28 cellular contexts compared by ENCODE assay signal in genomic region chr5:168809218-168809617, GRCh38.
"Had no signal": no experiment of that assay in that cellular context is flagged by ENCODE, and none has a peak within 500 bp of the region (broad histone marks: within the 10 kb centered on the region; RNA-seq: fewer than 3 reads in every experiment).

No MANE protein-coding gene starts in this region.

- ATAC-seq: activated CD4-positive, alpha-beta T cell treated with anti-CD3 and anti-CD28 coated beads for 36 hours; activated CD8-positive, alpha-beta memory T cell treated with anti-CD3 and anti-CD28 coated beads, Interleukin-2, amount 10 ng/mL, durations not matched to agents 7 days and 5 days; activated CD8-positive, alpha-beta T cell treated with anti-CD3 and anti-CD28 coated beads, Interleukin-2, amount 10 ng/mL, durations not matched to agents 7 days and 5 days; activated naive CD4-positive, alpha-beta T cell treated with anti-CD3 and anti-CD28 coated beads, Interleukin-2, amount 50 U/mL, for 72 hours; activated T-cell treated with anti-CD3 and anti-CD28 coated beads, Interleukin-2, amount 50 U/mL, for 72 hours; effector memory CD8-positive, alpha-beta T cell; foreskin keratinocyte; gastrocnemius medialis had no signal

- H3K9me3 Mint-ChIP-seq: activated CD4-positive, alpha-beta memory T cell treated with anti-CD3 and anti-CD28 coated beads for 36 hours; activated CD4-positive, alpha-beta T cell treated with anti-CD3 and anti-CD28 coated beads, Interleukin-2, amount 10 ng/mL, durations not matched to agents 24 days and 14 days; activated naive CD4-positive, alpha-beta T cell treated with anti-CD3 and anti-CD28 coated beads, Interleukin-2, amount 10 ng/mL, durations not matched to agents 7 days and 5 days; activated naive CD4-positive, alpha-beta T cell treated with anti-CD3 and anti-CD28 coated beads, Interleukin-2, amount 50 U/mL, for 72 hours; activated naive CD8-positive, alpha-beta T cell treated with anti-CD3 and anti-CD28 coated beads, Interleukin-2, amount 10 ng/mL, durations not matched to agents 7 days and 5 days; activated T-cell treated with anti-CD3 and anti-CD28 coated beads, Interleukin-2, amount 50 U/mL, for 24 hours; activated T-cell treated with anti-CD3 and anti-CD28 coated beads, Interleukin-2, amount 50 U/mL, for 72 hours; effector memory CD8-positive, alpha-beta T cell had no signal

- H3K27me3 ChIP-seq: ascending aorta, brain microvascular endothelial cell, esophagus muscularis mucosa, foreskin keratinocyte, gastrocnemius medialis had no signal

- H3K9me3 ChIP-seq: ascending aorta, esophagus muscularis mucosa, gastrocnemius medialis had no signal

- H3K36me3 Mint-ChIP-seq: activated CD4-positive, alpha-beta memory T cell treated with anti-CD3 and anti-CD28 coated beads for 36 hours; activated CD8-positive, alpha-beta memory T cell treated with anti-CD3 and anti-CD28 coated beads, Interleukin-2, amount 10 ng/mL, durations not matched to agents 7 days and 5 days; activated naive CD4-positive, alpha-beta T cell treated with anti-CD3 and anti-CD28 coated beads, Interleukin-2, amount 10 ng/mL, durations not matched to agents 7 days and 5 days; activated naive CD4-positive, alpha-beta T cell treated with anti-CD3 and anti-CD28 coated beads, Interleukin-2, amount 50 U/mL, for 72 hours; activated naive CD8-positive, alpha-beta T cell treated with anti-CD3 and anti-CD28 coated beads, Interleukin-2, amount 10 ng/mL, durations not matched to agents 7 days and 5 days had no signal

- DNase-seq: activated CD4-positive, alpha-beta memory T cell treated with anti-CD3 and anti-CD28 coated beads for 36 hours; activated CD4-positive, alpha-beta T cell treated with anti-CD3 and anti-CD28 coated beads for 36 hours; activated CD4-positive, alpha-beta T cell treated with anti-CD3 and anti-CD28 coated beads, Interleukin-2, amount 10 ng/mL, durations not matched to agents 24 days and 14 days; activated CD4-positive, CD25-positive, alpha-beta regulatory T cell; activated CD4-positive, CD25-positive, alpha-beta regulatory T cell treated with anti-CD3 and anti-CD28 coated beads, Interleukin-2, amount 50 U/mL, for 72 hours; activated CD8-positive, alpha-beta memory T cell treated with anti-CD3 and anti-CD28 coated beads, Interleukin-2, amount 10 ng/mL, durations not matched to agents 7 days and 5 days; activated CD8-positive, alpha-beta memory T cell treated with anti-CD3 and anti-CD28 coated beads, Interleukin-2, amount 50 U/mL, for 48 hours; activated CD8-positive, alpha-beta T cell treated with anti-CD3 and anti-CD28 coated beads, Interleukin-2, amount 10 ng/mL, durations not matched to agents 7 days and 5 days; activated gamma-delta T cell; activated naive CD4-positive, alpha-beta T cell; activated naive CD4-positive, alpha-beta T cell treated with anti-CD3 and anti-CD28 coated beads, Interleukin-2, amount 10 ng/mL, durations not matched to agents 7 days and 5 days; activated naive CD8-positive, alpha-beta T cell treated with anti-CD3 and anti-CD28 coated beads, Interleukin-2, amount 10 ng/mL, durations not matched to agents 7 days and 5 days; activated T-cell treated with anti-CD3 and anti-CD28 coated beads for 4 hours; activated T-cell treated with anti-CD3 and anti-CD28 coated beads, Interleukin-2, amount 50 U/mL, for 24 hours; activated T-cell treated with anti-CD3 and anti-CD28 coated beads, Interleukin-2, amount 50 U/mL, for 72 hours; brain microvascular endothelial cell; caudate nucleus; cortex of kidney; dermis blood vessel endothelial cell; effector CD4-positive, alpha-beta T cell; effector memory CD8-positive, alpha-beta T cell; erythroblast; foreskin keratinocyte; gastrocnemius medialis; T-helper 2 cell had no signal

- H3K4me3 ChIP-seq: ascending aorta, esophagus muscularis mucosa, gastrocnemius medialis had no signal

- H3K36me3 ChIP-seq: brain microvascular endothelial cell, gastrocnemius medialis had no signal

- H3K4me3 Mint-ChIP-seq: activated CD4-positive, alpha-beta memory T cell treated with anti-CD3 and anti-CD28 coated beads for 36 hours; activated CD4-positive, alpha-beta T cell treated with anti-CD3 and anti-CD28 coated beads for 36 hours; activated CD4-positive, alpha-beta T cell treated with anti-CD3 and anti-CD28 coated beads, Interleukin-2, amount 10 ng/mL, durations not matched to agents 24 days and 14 days; activated CD8-positive, alpha-beta memory T cell treated with anti-CD3 and anti-CD28 coated beads, Interleukin-2, amount 10 ng/mL, durations not matched to agents 7 days and 5 days; activated CD8-positive, alpha-beta T cell treated with anti-CD3 and anti-CD28 coated beads, Interleukin-2, amount 10 ng/mL, durations not matched to agents 7 days and 5 days; activated naive CD4-positive, alpha-beta T cell treated with anti-CD3 and anti-CD28 coated beads, Interleukin-2, amount 10 ng/mL, durations not matched to agents 7 days and 5 days; activated naive CD8-positive, alpha-beta T cell treated with anti-CD3 and anti-CD28 coated beads, Interleukin-2, amount 10 ng/mL, durations not matched to agents 7 days and 5 days; activated T-cell treated with anti-CD3 and anti-CD28 coated beads, Interleukin-2, amount 50 U/mL, for 24 hours; activated T-cell treated with anti-CD3 and anti-CD28 coated beads, Interleukin-2, amount 50 U/mL, for 72 hours; effector memory CD8-positive, alpha-beta T cell had no signal

- H3K4me1 ChIP-seq: foreskin keratinocyte, gastrocnemius medialis had no signal

- H3K27ac Mint-ChIP-seq: activated CD4-positive, alpha-beta memory T cell treated with anti-CD3 and anti-CD28 coated beads for 36 hours; activated CD4-positive, alpha-beta T cell treated with anti-CD3 and anti-CD28 coated beads for 36 hours; activated CD4-positive, alpha-beta T cell treated with anti-CD3 and anti-CD28 coated beads, Interleukin-2, amount 10 ng/mL, durations not matched to agents 24 days and 14 days; activated CD8-positive, alpha-beta memory T cell treated with anti-CD3 and anti-CD28 coated beads, Interleukin-2, amount 10 ng/mL, durations not matched to agents 7 days and 5 days; activated CD8-positive, alpha-beta T cell treated with anti-CD3 and anti-CD28 coated beads, Interleukin-2, amount 10 ng/mL, durations not matched to agents 7 days and 5 days; activated naive CD4-positive, alpha-beta T cell treated with anti-CD3 and anti-CD28 coated beads, Interleukin-2, amount 10 ng/mL, durations not matched to agents 7 days and 5 days; activated naive CD4-positive, alpha-beta T cell treated with anti-CD3 and anti-CD28 coated beads, Interleukin-2, amount 50 U/mL, for 72 hours; activated naive CD8-positive, alpha-beta T cell treated with anti-CD3 and anti-CD28 coated beads, Interleukin-2, amount 10 ng/mL, durations not matched to agents 7 days and 5 days; activated T-cell treated with anti-CD3 and anti-CD28 coated beads, Interleukin-2, amount 50 U/mL, for 24 hours; activated T-cell treated with anti-CD3 and anti-CD28 coated beads, Interleukin-2, amount 50 U/mL, for 72 hours; effector memory CD8-positive, alpha-beta T cell had no signal

- H3K4me1 Mint-ChIP-seq: activated CD4-positive, alpha-beta T cell treated with anti-CD3 and anti-CD28 coated beads for 36 hours; activated CD4-positive, alpha-beta T cell treated with anti-CD3 and anti-CD28 coated beads, Interleukin-2, amount 10 ng/mL, durations not matched to agents 24 days and 14 days; activated CD8-positive, alpha-beta memory T cell treated with anti-CD3 and anti-CD28 coated beads, Interleukin-2, amount 10 ng/mL, durations not matched to agents 7 days and 5 days; activated naive CD4-positive, alpha-beta T cell treated with anti-CD3 and anti-CD28 coated beads, Interleukin-2, amount 10 ng/mL, durations not matched to agents 7 days and 5 days; activated naive CD8-positive, alpha-beta T cell treated with anti-CD3 and anti-CD28 coated beads, Interleukin-2, amount 10 ng/mL, durations not matched to agents 7 days and 5 days had no signal

- H3K27ac ChIP-seq: brain microvascular endothelial cell, esophagus muscularis mucosa, foreskin keratinocyte, gastrocnemius medialis had no signal
